ENCODE assay signal across 1 cellular context in the genomic region with DNA sequence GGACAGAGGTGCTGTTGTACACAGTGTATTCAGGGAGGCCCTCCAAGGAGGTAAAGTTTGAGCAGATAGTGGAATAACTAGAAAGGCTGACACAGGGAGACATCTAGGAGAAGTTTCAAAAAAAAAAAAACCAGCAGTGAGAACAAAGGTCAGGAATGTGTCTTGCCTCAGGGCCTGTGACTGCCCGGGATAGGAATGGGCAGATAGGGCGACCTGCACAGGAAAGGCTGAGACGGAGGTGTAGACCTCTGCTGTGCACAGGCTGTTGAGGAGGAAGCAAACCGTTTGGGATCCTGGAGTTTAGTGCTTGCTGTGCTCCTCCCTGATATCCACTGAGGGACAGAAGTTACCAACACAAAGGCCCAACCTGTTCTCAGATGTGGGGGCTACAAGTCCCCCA.
TF ChIP-seq lines count a peak whose summit lies in the region.

No MANE protein-coding gene starts in this region.

TF ChIP-seq in A549, 52 proteins besides CTCF, POLR2A, EP300 and RAD21 (continued from another document):
- TF ChIP-seq, protein P1, sequence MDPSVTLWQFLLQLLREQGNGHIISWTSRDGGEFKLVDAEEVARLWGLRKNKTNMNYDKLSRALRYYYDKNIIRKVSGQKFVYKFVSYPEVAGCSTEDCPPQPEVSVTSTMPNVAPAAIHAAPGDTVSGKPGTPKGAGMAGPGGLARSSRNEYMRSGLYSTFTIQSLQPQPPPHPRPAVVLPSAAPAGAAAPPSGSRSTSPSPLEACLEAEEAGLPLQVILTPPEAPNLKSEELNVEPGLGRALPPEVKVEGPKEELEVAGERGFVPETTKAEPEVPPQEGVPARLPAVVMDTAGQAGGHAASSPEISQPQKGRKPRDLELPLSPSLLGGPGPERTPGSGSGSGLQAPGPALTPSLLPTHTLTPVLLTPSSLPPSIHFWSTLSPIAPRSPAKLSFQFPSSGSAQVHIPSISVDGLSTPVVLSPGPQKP (IDR thresholded peaks at IDR 0.05; ENCODE audit: low read depth, low read length) = no peak
- TF ChIP-seq NFE2L2 (conservative IDR thresholded peaks at IDR 0.05; ENCODE audit: low read length) = no peak
